Comparison of ENCODE assay signal across 17 cellular contexts in genomic region chr17:3968017-3968416, GRCh38. TPM values are rescaled to one million over a fixed set of nuclear protein-coding genes. Genes with fewer than 3 reads are reported as not detected.
"Had no signal": no experiment of that assay in that cellular context is flagged by ENCODE, and none has a peak within 500 bp of the region (broad histone marks: within the 10 kb centered on the region; RNA-seq: fewer than 3 reads in every experiment).

No MANE protein-coding gene starts in this region.

- H3K27ac Mint-ChIP-seq: activated CD4-positive, alpha-beta T cell treated with anti-CD3 and anti-CD28 coated beads, Interleukin-2, amount 10 ng/mL, durations not matched to agents 24 days and 14 days; activated naive CD4-positive, alpha-beta T cell treated with anti-CD3 and anti-CD28 coated beads for 36 hours; activated T-helper 17 cell treated with anti-CD3 and anti-CD28 coated beads, Interleukin-2, amount 50 U/mL, for 72 hours; naive thymus-derived CD8-positive, alpha-beta T cell had no signal

- FAIRE-seq: TTC549 had no signal

- DNase-seq: activated CD4-positive, alpha-beta T cell treated with anti-CD3 and anti-CD28 coated beads, Interleukin-2, amount 10 ng/mL, durations not matched to agents 24 days and 14 days; activated CD4-positive, CD25-positive, alpha-beta regulatory T cell; activated CD8-positive, alpha-beta memory T cell treated with anti-CD3 and anti-CD28 coated beads for 24 hours; activated naive CD4-positive, alpha-beta T cell treated with anti-CD3 and anti-CD28 coated beads for 36 hours; islet precursor cell; naive thymus-derived CD8-positive, alpha-beta T cell; stimulated activated naive CD4-positive, alpha-beta T cell; substantia nigra had no signal

- H3K9me3 Mint-ChIP-seq: activated CD4-positive, alpha-beta T cell treated with anti-CD3 and anti-CD28 coated beads, Interleukin-2, amount 10 ng/mL, durations not matched to agents 24 days and 14 days; activated naive CD4-positive, alpha-beta T cell treated with anti-CD3 and anti-CD28 coated beads for 36 hours; activated T-helper 17 cell treated with anti-CD3 and anti-CD28 coated beads, Interleukin-2, amount 50 U/mL, for 72 hours; naive thymus-derived CD8-positive, alpha-beta T cell had no signal

- H3K36me3 ChIP-seq: gastroesophageal sphincter, neutrophil, tibial nerve had no signal

- H3K4me3 Mint-ChIP-seq: activated CD4-positive, alpha-beta T cell treated with anti-CD3 and anti-CD28 coated beads, Interleukin-2, amount 10 ng/mL, durations not matched to agents 24 days and 14 days; activated naive CD4-positive, alpha-beta T cell treated with anti-CD3 and anti-CD28 coated beads for 36 hours; activated T-helper 17 cell treated with anti-CD3 and anti-CD28 coated beads, Interleukin-2, amount 50 U/mL, for 72 hours had no signal

- H3K4me3 ChIP-seq: gastroesophageal sphincter, tibial nerve had no signal

- H3K27me3 Mint-ChIP-seq: activated T-helper 17 cell treated with anti-CD3 and anti-CD28 coated beads, Interleukin-2, amount 50 U/mL, for 72 hours had no signal

- H3K27ac ChIP-seq: epithelial cell of prostate, gastroesophageal sphincter, neutrophil, tibial nerve had no signal

- H3K36me3 Mint-ChIP-seq: naive thymus-derived CD8-positive, alpha-beta T cell had no signal

- ATAC-seq: activated T-helper 17 cell treated with anti-CD3 and anti-CD28 coated beads, Interleukin-2, amount 50 U/mL, for 72 hours; gastroesophageal sphincter; naive thymus-derived CD8-positive, alpha-beta T cell had no signal

- H3K9me3 ChIP-seq: gastroesophageal sphincter, neutrophil, tibial nerve had no signal

RNA-seq across cellular contexts. Expression of gene ATP2A3, which starts 3.8 kb away (rescaled TPM):
- total RNA-seq: dermis microvascular lymphatic vessel endothelial cell had no signal

RNA-seq across cellular contexts. Expression of gene P2RX1, which starts 51.8 kb away (rescaled TPM):
- total RNA-seq: chondrocyte, dermis microvascular lymphatic vessel endothelial cell, lung microvascular endothelial cell had no signal
- polyA plus RNA-seq: naive thymus-derived CD8-positive, alpha-beta T cell had no signal
